8 cellular contexts compared by ENCODE assay signal in genomic region chr3:156812521-156813335, GRCh38. TPM values are rescaled to one million over a fixed set of nuclear protein-coding genes. Genes with fewer than 3 reads are reported as not detected.
DNase-seq lines count a peak whose midpoint lies in the region; ATAC-seq and TF ChIP-seq lines count a peak whose summit lies in the region.

No MANE protein-coding gene starts in this region.

- intact Hi-C loops in Right ventricle myocardium superior (cut with DNase I) = no loop called here

- H3K4me3 ChIP-seq in brain microvascular endothelial cell (ENCODE audit: low read depth, low read length) (no peak overlapping the region), retinal pigment epithelial cell (ENCODE audit: low read length) (no peak overlapping the region)

- no peak for TF ChIP-seq CTCF in brain microvascular endothelial cell (IDR thresholded peaks at IDR 0.05; ENCODE audit: low read depth, low read length, missing control alignments)
- no peak for TF ChIP-seq CTCF in retinal pigment epithelial cell (conservative IDR thresholded peaks at IDR 0.05; ENCODE audit: low read depth, low read length)

- H3K27ac ChIP-seq in brain microvascular endothelial cell = peak overlapping the region; percentile 72

- in situ Hi-C loops in brain microvascular endothelial cell (cut with HindIII; ENCODE audit: low pct_ligation_motif_present, low sequenced_read_pairs) = no loop called here

- peak; percentile 55 for DNase-seq in NCI-H2107 treated with DMSO at 0.1 percent for 48 hours (lab: John Stamatoyannopoulos, UW; ENCODE audit: unreplicated experiment)
- DNase-seq in NCI-H2107 (lab: John Stamatoyannopoulos, UW) = no peak
- peak; percentile 55 for DNase-seq in NCI-H510A (lab: John Stamatoyannopoulos, UW)
- DNase-seq in brain microvascular endothelial cell = peak; percentile 93
- peak; percentile 65 for DNase-seq in retinal pigment epithelial cell (ENCODE audit: low read depth)
- no peak for DNase-seq in NCI-H2227 treated with DMSO at 0.1 percent for 48 hours (lab: John Stamatoyannopoulos, UW)
- no peak for DNase-seq in Right ventricle myocardium superior
- no peak for DNase-seq in effector CD4-positive, alpha-beta T cell

- no peaks in the 10 kb centered on the region for H3K36me3 ChIP-seq in brain microvascular endothelial cell (replicated peaks)

- ATAC-seq in Right ventricle myocardium superior (ENCODE audit: poor library complexity) = no peak

- H3K27me3 ChIP-seq in brain microvascular endothelial cell (replicated peaks) = no peaks in the 10 kb centered on the region

RNA-seq across cellular contexts. Expression of gene LEKR1, which starts 13.4 kb away (rescaled TPM):
- 0.56 TPM for total RNA-seq in Right ventricle myocardium superior

Comparison
In these comparisons a context has a peak if more than half of its experiments do, and no peak if none do; other contexts are left out.
1. DNase-seq: peak in NCI-H2107 treated with DMSO at 0.1 percent for 48 hours (single experiment), NCI-H510A (single experiment), brain microvascular endothelial cell (single experiment) and retinal pigment epithelial cell (single experiment); none in NCI-H2107 (single experiment), NCI-H2227 treated with DMSO at 0.1 percent for 48 hours (single experiment), Right ventricle myocardium superior (single experiment) and effector CD4-positive, alpha-beta T cell (single experiment).